19 cellular contexts compared by ENCODE assay signal in genomic region chr4:1659104-1659725, GRCh38. TPM values are rescaled to one million over a fixed set of nuclear protein-coding genes. Genes with fewer than 3 reads are reported as not detected.
DNase-seq lines count a peak whose midpoint lies in the region; TF ChIP-seq lines count a peak whose summit lies in the region.
"Had no signal": no experiment of that assay in that cellular context is flagged by ENCODE, and none has a peak within 500 bp of the region (broad histone marks: within the 10 kb centered on the region; RNA-seq: fewer than 3 reads in every experiment).

No MANE protein-coding gene starts in this region.

- no peak overlapping the region for H3K4me2 ChIP-seq in osteoblast (ENCODE audit: insufficient read depth, low read length)
- H3K4me2 ChIP-seq: A549 had no signal

- H3K27ac Mint-ChIP-seq in endodermal cell: peak overlapping the region; percentile 17
- H3K27ac Mint-ChIP-seq: CD4-positive, alpha-beta memory T cell; HFFc6 had no signal

- intact Hi-C loops in breast epithelium (cut with DNase I; ENCODE audit: low total_unique reads) (loop anchor here (10.0 kb wide), 1 partner anchor 136 kb away; the partner anchor contains the start of gene FGFR3), adrenal gland (cut with DNase I) (no loop called here), A673 (cut with micrococcal nuclease; ENCODE audit: unreplicated experiment) (no loop called here)

- no peak overlapping the region for H2AFZ ChIP-seq in osteoblast (ENCODE audit: low read length)

- peaks cover 8% of the 10 kb centered on the region; the same call in 1 of the 2 replicates for H3K4me1 ChIP-seq in HUES6 (ENCODE audit: control insufficient read depth, insufficient read depth, low read length)
- H3K4me1 ChIP-seq in endodermal cell (ENCODE audit: control insufficient read depth, insufficient read depth, low read length): no peaks in the 10 kb centered on the region
- H3K4me1 ChIP-seq in osteoblast (ENCODE audit: insufficient read depth, low read length): no peaks in the 10 kb centered on the region
- no peaks in the 10 kb centered on the region for H3K4me1 ChIP-seq in breast epithelium
- H3K4me1 ChIP-seq in adrenal gland (replicated peaks in 1 of 2): no peaks in the 10 kb centered on the region
- no peaks in the 10 kb centered on the region for H3K4me1 ChIP-seq in A673 (ENCODE audit: insufficient read depth, low read length, poor library complexity, severe bottlenecking)
- H3K4me1 ChIP-seq: A549, HAP-1 had no signal

- H3K36me3 Mint-ChIP-seq in endodermal cell (ENCODE audit: low read depth): no peaks in the 10 kb centered on the region
- H3K36me3 Mint-ChIP-seq: CD4-positive, alpha-beta memory T cell had no signal

- no peaks in the 10 kb centered on the region for H3K4me1 Mint-ChIP-seq in endodermal cell

- H3K27ac ChIP-seq in HUES6 (ENCODE audit: low read depth, low read length) (0 out of 2 replicates have a peak overlapping the region, but pooled peaks have one; percentile 23), endodermal cell (ENCODE audit: low read depth, low read length) (no peak overlapping the region), osteoblast (ENCODE audit: low read depth, low read length) (no peak overlapping the region), breast epithelium (no peak overlapping the region), adrenal gland (no peak overlapping the region), A673 (ENCODE audit: low read depth, low read length, poor library complexity, severe bottlenecking) (no peak overlapping the region)
- H3K27ac ChIP-seq: A549 had no signal

- no TSS peak for BruUV-seq in A673 (replicated peaks; lab: Mats Ljungman, UMichigan)

- DNase-seq in H7 (peak; percentile 60), endodermal cell (no peak), osteoblast (ENCODE audit: insufficient read length, low spot score, missing footprints) (peak; percentile 35), breast epithelium (ENCODE audit: low spot score in 2 of 2) (no peak), adrenal gland (no peak), A673 (ENCODE audit: low spot score) (no peak)
- DNase-seq: 8988T; C1 segment of cervical spinal cord; Calu3; CD4-positive, alpha-beta memory T cell; COR-L47; DMS53; DMS79 treated with DMSO at 0.1 percent for 48 hours; GF-D8; GOT3; HFFc6 had no signal

- no peaks in the 10 kb centered on the region for H3K79me2 ChIP-seq in osteoblast (ENCODE audit: insufficient read depth, low read length)

- H3K4me3 Mint-ChIP-seq in endodermal cell: no peak overlapping the region
- H3K4me3 Mint-ChIP-seq: CD4-positive, alpha-beta memory T cell; HFFc6 had no signal

- CTCF ChIA-PET in A673 (lab: Charles Lee): no interaction called here

- no peaks in the 10 kb centered on the region for H3K9me3 Mint-ChIP-seq in endodermal cell
- H3K9me3 Mint-ChIP-seq: CD4-positive, alpha-beta memory T cell; HFFc6 had no signal

- POLR2A ChIA-PET in A673 (lab: Charles Lee; ENCODE audit: low non-redundant PET): no interaction called here

- 89 to 94% methylated on average over 18 to 31 of the region's 31 CpGs for WGBS in endodermal cell (ENCODE audit: insufficient coverage in 1 of 2, insufficient read length in 1 of 2), 2 experiments
- WGBS in adrenal gland, 4 donors: 91 to 96% (median 93%) methylated on average over 21 to 31 of the region's 31 CpGs

- TF ChIP-seq CTCF in endodermal cell (conservative IDR thresholded peaks at IDR 0.05) (no peak), osteoblast (IDR thresholded peaks at IDR 0.05; ENCODE audit: extremely low read depth, low read depth, low read length) (no peak), breast epithelium (IDR thresholded peaks at IDR 0.05) (no peak), adrenal gland (IDR thresholded peaks at IDR 0.05) (no peak), A673 (conservative IDR thresholded peaks at IDR 0.05; ENCODE audit: low read depth, low read length) (no peak)

- H3K9ac ChIP-seq in HUES6 (ENCODE audit: low read length): no peak overlapping the region
- H3K9ac ChIP-seq in endodermal cell (ENCODE audit: extremely low read depth, low read length, poor library complexity, severe bottlenecking): no peak overlapping the region

- TF ChIP-seq POLR2A in breast epithelium (IDR thresholded peaks at IDR 0.05): no peak
- TF ChIP-seq POLR2A in adrenal gland (IDR thresholded peaks at IDR 0.05): no peak

- H3K4me3 ChIP-seq in H7 (ENCODE audit: insufficient read depth, low read depth, low read length): no peak overlapping the region
- no peak overlapping the region for H3K4me3 ChIP-seq in HUES6 (ENCODE audit: low read depth, low read length)
- no peak overlapping the region for H3K4me3 ChIP-seq in endodermal cell (ENCODE audit: low read length)
- H3K4me3 ChIP-seq in osteoblast (ENCODE audit: insufficient read depth, low read length): no peak overlapping the region
- H3K4me3 ChIP-seq in breast epithelium: no peak overlapping the region
- no peak overlapping the region for H3K4me3 ChIP-seq in adrenal gland
- no peak overlapping the region for H3K4me3 ChIP-seq in A673 (ENCODE audit: low read depth, low read length, poor library complexity, severe bottlenecking)
- H3K4me3 ChIP-seq: A549, HAP-1 had no signal

- H3K36me3 ChIP-seq in H7 (replicated peaks; ENCODE audit: control insufficient read depth, insufficient read depth, low read length) (no peaks in the 10 kb centered on the region; the same call in 1 of the 2 replicates), HUES6 (ENCODE audit: control insufficient read depth, insufficient read depth, low read length) (no peaks in the 10 kb centered on the region), endodermal cell (ENCODE audit: control insufficient read depth, insufficient read depth, low read length) (no peaks in the 10 kb centered on the region), osteoblast (ENCODE audit: insufficient read depth, low read length) (no peaks in the 10 kb centered on the region), breast epithelium (no peaks in the 10 kb centered on the region), adrenal gland (replicated peaks in 1 of 2) (no peaks in the 10 kb centered on the region), A673 (ENCODE audit: insufficient read depth, low read length, poor library complexity, severe bottlenecking) (no peaks in the 10 kb centered on the region)
- H3K36me3 ChIP-seq: HAP-1 had no signal

- H3K9me3 ChIP-seq in HUES6 (ENCODE audit: control insufficient read depth, insufficient read depth, low read depth, low read length) (no peaks in the 10 kb centered on the region), endodermal cell (ENCODE audit: control insufficient read depth, low read length) (no peaks in the 10 kb centered on the region), osteoblast (ENCODE audit: low read depth, low read length) (no peaks in the 10 kb centered on the region), breast epithelium (no peaks in the 10 kb centered on the region), adrenal gland (replicated peaks in 1 of 3) (no peaks in the 10 kb centered on the region), A673 (ENCODE audit: low read depth, low read length, poor library complexity, severe bottlenecking) (no peaks in the 10 kb centered on the region)
- H3K9me3 ChIP-seq: A549, HAP-1 had no signal

- no peaks in the 10 kb centered on the region for H3K27me3 Mint-ChIP-seq in endodermal cell (ENCODE audit: insufficient read depth)
- H3K27me3 Mint-ChIP-seq: CD4-positive, alpha-beta memory T cell had no signal

- H3K27me3 ChIP-seq in H7 (ENCODE audit: control insufficient read depth, insufficient read depth, low read length) (no peaks in the 10 kb centered on the region), HUES6 (ENCODE audit: control insufficient read depth, insufficient read depth, low read length) (no peaks in the 10 kb centered on the region), endodermal cell (ENCODE audit: control insufficient read depth, insufficient read depth, low read length, poor library complexity, severe bottlenecking) (no peaks in the 10 kb centered on the region), osteoblast (ENCODE audit: insufficient read depth, low read length) (no peaks in the 10 kb centered on the region), breast epithelium (no peaks in the 10 kb centered on the region), adrenal gland (no peaks in the 10 kb centered on the region), A673 (replicated peaks; ENCODE audit: insufficient read depth, low read depth, low read length, poor library complexity) (no peaks in the 10 kb centered on the region)

- no peaks in the 10 kb centered on the region for H4K20me1 ChIP-seq in osteoblast (ENCODE audit: insufficient read depth, low read length)

RNA-seq across cellular contexts. Expression of gene FAM53A, which starts 24.9 kb away (rescaled TPM):
- 7.4 and 24.5 TPM in 2 replicates for total RNA-seq in H7 (2014; rRNA removed; shearing (Covaris generic))
- total RNA-seq in endodermal cell (1 to 10 TPM; 3.7 to 4.9 TPM), osteoblast (3.8 and 4.3 TPM in 2 replicates), breast epithelium (1 to 10 TPM; 3.7 to 7.2 (median 4.6) TPM), adrenal gland (1 to 10 TPM in 5 of 8 donors, under 1 TPM in 3; 0.56 to 6.2 (median 1.4) TPM), A673 (2021) (1.6 and 3.1 TPM in 2 replicates)
- polyA plus RNA-seq in endodermal cell (2013, experiment 1 of 2): 3.0 TPM
- 3.6 TPM for polyA plus RNA-seq in endodermal cell (2013, experiment 2 of 2)
- polyA plus RNA-seq in adrenal gland: 1 to 10 TPM in 2 of 3 donors, under 1 TPM in 1; 0.44 to 2.2 (median 2.2) TPM

RNA-seq across cellular contexts. Expression of gene SLBP, which starts 52.9 kb away (rescaled TPM):
- total RNA-seq in H7 (2014; rRNA removed; shearing (Covaris generic)): 75.3 and 82.2 TPM in 2 replicates
- total RNA-seq in endodermal cell (10 to 100 TPM; 52.1 to 60.7 TPM), osteoblast (51.9 and 55.7 TPM in 2 replicates), breast epithelium (10 to 100 TPM; 45.1 to 52.0 (median 45.6) TPM), adrenal gland (10 to 100 TPM; 29.2 to 53.2 (median 38.1) TPM), A673 (2021) (85.5 and 89.5 TPM in 2 replicates)
- polyA plus RNA-seq in endodermal cell (2013, experiment 1 of 2): 50.7 TPM
- 48.2 TPM for polyA plus RNA-seq in endodermal cell (2013, experiment 2 of 2)
- 10 to 100 TPM; 19.0 to 81.0 (median 24.6) TPM for polyA plus RNA-seq in adrenal gland

Comparison
In these comparisons a context has a peak if more than half of its experiments do, and no peak if none do; other contexts are left out.
1. DNase-seq: peak in H7 (single experiment) and osteoblast (single experiment); none in endodermal cell (single experiment), breast epithelium (0 of 2), adrenal gland (0 of 7) and A673 (single experiment).